8 cellular contexts compared by ENCODE assay signal in genomic region chr12:27902651-27903050, GRCh38.
"Had no signal": no experiment of that assay in that cellular context is flagged by ENCODE, and none has a peak within 500 bp of the region (broad histone marks: within the 10 kb centered on the region; RNA-seq: fewer than 3 reads in every experiment).

No MANE protein-coding gene starts in this region.

- H3K4me2 ChIP-seq: GM23338 had no signal

- DNase-seq: H9, HCEC 1CT, KG1 had no signal

- H2AFZ ChIP-seq: GM23338 had no signal

- ATAC-seq: GM23338, HepG2, K562 had no signal

- H3K4me3 ChIP-seq: GM23338, K562 had no signal

- H3K27ac Mint-ChIP-seq: GM23338, H9 had no signal

- H3K4me3 Mint-ChIP-seq: GM23338, H9 had no signal

- FAIRE-seq: H1, H54, HepG2, K562 had no signal
